In the genomic region with DNA sequence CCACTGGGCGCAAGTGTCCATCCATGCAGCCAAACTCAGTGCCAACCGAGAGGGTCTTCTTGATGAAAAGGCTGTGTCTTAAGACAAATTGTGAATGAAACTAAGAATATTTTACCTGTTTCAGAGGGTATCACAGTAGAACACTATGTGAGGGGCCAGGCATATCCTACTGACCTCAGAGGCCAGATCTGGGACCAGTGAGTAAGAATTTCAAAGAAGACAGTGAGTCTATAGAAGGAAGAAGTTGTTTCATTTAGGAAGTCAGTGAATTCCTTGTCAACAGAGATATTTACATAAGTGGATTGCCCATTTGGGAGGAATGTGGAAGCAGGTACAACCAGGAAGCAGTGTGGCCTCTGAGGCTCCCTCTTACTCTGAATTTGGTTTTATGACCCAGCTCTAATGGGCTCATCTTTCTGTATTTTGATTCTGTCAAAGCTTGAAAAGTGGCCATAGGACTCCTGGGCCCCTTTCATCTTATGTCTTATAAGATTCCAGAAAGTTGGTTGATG, we compare ENCODE assay signal across 19 cellular contexts.
"Had no signal": no experiment of that assay in that cellular context is flagged by ENCODE, and none has a peak within 500 bp of the region (broad histone marks: within the 10 kb centered on the region; RNA-seq: fewer than 3 reads in every experiment).

No MANE protein-coding gene starts in this region.

- H3K4me1 ChIP-seq: gastroesophageal sphincter, heart right ventricle, parathyroid adenoma, right lobe of liver, testis had no signal

- H3K27ac ChIP-seq: cardiac muscle cell, gastroesophageal sphincter, heart right ventricle, parathyroid adenoma, right lobe of liver, testis, WERI-Rb-1 had no signal

- H3K36me3 ChIP-seq: cardiac muscle cell, gastroesophageal sphincter, heart right ventricle, right lobe of liver, WERI-Rb-1 had no signal

- H3K27ac Mint-ChIP-seq: natural killer cell treated with Interleukin-12 subunit alpha and Interleukin-12 subunit beta and Interleukin-15 and Interleukin-18, amount 100 ng/mL, for 72 hours; stimulated activated memory B cell treated with anti-CD40 and anti-IgM and Interleukin-4, amounts not matched to agents 10 μg/mL and 1 μg/mL and 100 μg/mL, for 72 hours; type B pancreatic cell had no signal

- H3K27me3 ChIP-seq: cardiac muscle cell, gastroesophageal sphincter, heart right ventricle, right lobe of liver, testis had no signal

- H3K79me2 ChIP-seq: parathyroid adenoma had no signal

- H3K9me3 ChIP-seq: gastroesophageal sphincter, right lobe of liver, testis had no signal

- H3K9ac ChIP-seq: parathyroid adenoma had no signal

- H3K9me3 Mint-ChIP-seq: natural killer cell treated with Interleukin-12 subunit alpha and Interleukin-12 subunit beta and Interleukin-15 and Interleukin-18, amount 100 ng/mL, for 72 hours had no signal

- FAIRE-seq: colon, endometrium, small intestine had no signal

- H3K27me3 Mint-ChIP-seq: activated naive CD8-positive, alpha-beta T cell treated with anti-CD3 and anti-CD28 coated beads, Interleukin-2, amount 10 ng/mL, durations not matched to agents 7 days and 5 days; stimulated activated memory B cell treated with anti-CD40 and anti-IgM and Interleukin-4, amounts not matched to agents 10 μg/mL and 1 μg/mL and 100 μg/mL, for 72 hours; type B pancreatic cell had no signal

- H3K4me3 Mint-ChIP-seq: activated naive CD8-positive, alpha-beta T cell treated with anti-CD3 and anti-CD28 coated beads, Interleukin-2, amount 10 ng/mL, durations not matched to agents 7 days and 5 days; natural killer cell treated with Interleukin-12 subunit alpha and Interleukin-12 subunit beta and Interleukin-15 and Interleukin-18, amount 100 ng/mL, for 72 hours; stimulated activated memory B cell treated with anti-CD40 and anti-IgM and Interleukin-4, amounts not matched to agents 10 μg/mL and 1 μg/mL and 100 μg/mL, for 72 hours; type B pancreatic cell had no signal

- ATAC-seq: esophagus mucosa; gastroesophageal sphincter; heart right ventricle; left cardiac atrium; natural killer cell treated with Interleukin-12 subunit alpha and Interleukin-12 subunit beta and Interleukin-15 and Interleukin-18, amount 100 ng/mL, for 72 hours; right lobe of liver had no signal

- H3K4me3 ChIP-seq: cardiac muscle cell, gastroesophageal sphincter, heart right ventricle, right lobe of liver, testis had no signal

- H3K36me3 Mint-ChIP-seq: activated naive CD8-positive, alpha-beta T cell treated with anti-CD3 and anti-CD28 coated beads, Interleukin-2, amount 10 ng/mL, durations not matched to agents 7 days and 5 days; natural killer cell treated with Interleukin-12 subunit alpha and Interleukin-12 subunit beta and Interleukin-15 and Interleukin-18, amount 100 ng/mL, for 72 hours; stimulated activated memory B cell treated with anti-CD40 and anti-IgM and Interleukin-4, amounts not matched to agents 10 μg/mL and 1 μg/mL and 100 μg/mL, for 72 hours; type B pancreatic cell had no signal

- H2AFZ ChIP-seq: parathyroid adenoma had no signal

- DNase-seq: activated CD4-positive, alpha-beta T cell treated with anti-CD3 and anti-CD28 coated beads, Interleukin-2, amount 50 U/mL, for 4 hours; activated naive CD8-positive, alpha-beta T cell treated with anti-CD3 and anti-CD28 coated beads, Interleukin-2, amount 10 ng/mL, durations not matched to agents 7 days and 5 days; amygdala; heart right ventricle; right lobe of liver; stimulated activated CD4-positive, alpha-beta T cell treated with anti-CD3 and anti-CD28 coated beads, Interleukin-4, amount 100 ng/mL, for 4 hours; WERI-Rb-1 had no signal
